Comparison of ENCODE assay signal across 17 cellular contexts in the genomic region with DNA sequence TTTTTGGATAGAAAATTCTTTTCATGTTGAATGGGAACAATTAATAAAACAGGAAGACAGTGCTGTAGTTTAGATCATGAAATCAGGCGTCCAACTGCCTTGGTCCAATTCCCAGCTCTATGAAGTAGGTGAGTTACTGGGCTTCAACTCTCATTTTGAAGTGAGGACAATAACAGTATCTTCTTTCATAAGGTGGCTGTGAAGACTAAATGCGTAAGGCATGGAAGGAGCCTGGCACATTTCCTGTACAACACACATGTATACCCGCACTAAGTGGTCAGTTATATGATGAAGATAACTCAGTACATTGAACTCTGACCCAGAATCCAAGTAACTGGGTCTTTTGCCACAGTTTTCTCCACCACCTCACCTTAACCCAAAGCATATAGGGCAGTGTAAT.
"Had no signal": no experiment of that assay in that cellular context is flagged by ENCODE, and none has a peak within 500 bp of the region (broad histone marks: within the 10 kb centered on the region; RNA-seq: fewer than 3 reads in every experiment).

No MANE protein-coding gene starts in this region.

- H3K4me1 ChIP-seq: left lung, lower lobe of right lung had no signal

- ATAC-seq: foreskin keratinocyte, left lung, lower lobe of right lung, mucosa of descending colon had no signal

- H3K4me3 ChIP-seq: coronary artery, dorsolateral prefrontal cortex, esophagus muscularis mucosa, heart right ventricle, left lung, lower lobe of right lung, mucosa of descending colon had no signal

- H3K27ac ChIP-seq: coronary artery, esophagus muscularis mucosa, foreskin keratinocyte, heart right ventricle, left lung, lower lobe of right lung had no signal

- H3K9me3 ChIP-seq: esophagus muscularis mucosa, heart right ventricle, left lung, lower lobe of right lung, mucosa of descending colon had no signal

- DNase-seq: dermis blood vessel endothelial cell; dorsolateral prefrontal cortex; effector CD4-positive, alpha-beta T cell; effector memory CD4-positive, alpha-beta T cell; foreskin keratinocyte; glutamatergic neuron; head of caudate nucleus; heart right ventricle; hippocampal formation; left cardiac atrium; left lung; lower lobe of right lung; mesenchymal stem cell; mucosa of descending colon; naive B cell had no signal

- H3K36me3 ChIP-seq: left lung, lower lobe of right lung had no signal

- H3K27me3 ChIP-seq: dorsolateral prefrontal cortex, esophagus muscularis mucosa, foreskin keratinocyte, heart right ventricle, left lung had no signal
